ENCODE assay signal across 10 cellular contexts in the genomic region with DNA sequence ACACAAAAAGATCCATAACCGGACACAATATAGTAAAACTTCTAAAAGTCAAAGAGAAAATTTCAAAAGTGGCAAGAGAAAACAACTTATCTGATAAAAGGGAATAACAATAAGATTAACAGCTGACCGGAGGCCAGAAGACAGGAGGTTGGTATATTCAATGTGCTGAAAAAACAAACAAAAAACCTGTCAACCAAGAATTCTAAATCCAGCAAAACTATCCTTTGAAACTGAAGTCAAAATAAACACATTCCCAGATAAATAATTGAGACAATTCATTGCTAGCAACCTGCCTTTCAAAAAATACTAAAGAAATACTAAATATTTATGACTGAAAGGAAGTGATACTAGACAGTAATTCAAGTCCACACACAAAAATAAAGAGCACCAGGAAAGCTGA.
"Had no signal": no experiment of that assay in that cellular context is flagged by ENCODE, and none has a peak within 500 bp of the region (broad histone marks: within the 10 kb centered on the region; RNA-seq: fewer than 3 reads in every experiment).

No MANE protein-coding gene starts in this region.

- H3K27ac ChIP-seq: KMS-11 had no signal

- H3K4me3 ChIP-seq: GM23338 had no signal

- H3K9ac ChIP-seq: KMS-11 had no signal

- H2AFZ ChIP-seq: GM23338 had no signal

- ATAC-seq: GM23338 had no signal

- DNase-seq: H9, HCEC 1CT, HFFc6, IMR-90, KBM-7 had no signal

- H3K4me2 ChIP-seq: GM23338, KMS-11 had no signal

- FAIRE-seq: H1, H54, HTR-8/SVneo had no signal
